8 cellular contexts compared by ENCODE assay signal in the genomic region with DNA sequence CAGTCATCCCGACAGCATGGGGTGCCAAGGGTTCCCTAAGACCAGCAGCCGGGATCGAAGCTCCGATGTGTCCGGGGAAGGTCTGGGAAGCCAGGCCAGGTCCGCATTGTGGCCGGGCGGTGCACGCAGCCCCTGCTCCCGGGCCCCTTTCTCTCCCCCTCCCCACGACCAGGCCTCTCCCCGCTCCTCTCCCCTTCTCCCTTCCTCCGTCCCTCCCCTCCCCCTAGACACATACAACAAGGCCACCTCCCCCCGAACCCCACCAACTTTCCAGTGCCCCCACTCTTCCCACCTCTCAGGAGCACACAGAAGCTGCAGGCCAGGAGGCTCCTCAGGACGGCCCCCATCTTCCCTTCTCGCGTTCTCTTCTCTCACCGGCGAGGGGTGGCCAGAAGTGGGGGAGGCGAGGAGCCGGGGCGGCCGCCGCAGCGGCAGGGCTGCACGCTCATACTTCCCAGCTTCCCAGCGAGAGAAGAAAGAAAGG. TPM values are rescaled to one million over a fixed set of nuclear protein-coding genes. Genes with fewer than 3 reads are reported as not detected.
DNase-seq lines count a peak whose midpoint lies in the region; ATAC-seq and TF ChIP-seq lines count a peak whose summit lies in the region.

No MANE protein-coding gene starts in this region.

- no peaks in the 10 kb centered on the region for H3K9me2 ChIP-seq in Karpas-422 (replicated peaks; ENCODE audit: insufficient read depth, low read length)

- H3K4me3 ChIP-seq in Karpas-422 (ENCODE audit: low read length) (peak overlapping the region; percentile 79), upper lobe of left lung (peak overlapping the region; percentile 44 to 89 (median 66))

- H3K27ac ChIP-seq in Karpas-422 (ENCODE audit: low read length), result no peak overlapping the region
- peak overlapping the region; percentile 97 to 99 (median 98) for H3K27ac ChIP-seq in upper lobe of left lung

- H3K9me3 ChIP-seq in Karpas-422 (ENCODE audit: low read length) (no peaks in the 10 kb centered on the region), upper lobe of left lung (no peaks in the 10 kb centered on the region)

- H3K4me1 ChIP-seq in Karpas-422 (ENCODE audit: low read length), result peaks cover 24% of the 10 kb centered on the region
- H3K4me1 ChIP-seq in upper lobe of left lung, result peaks cover 0 to 27% (median 10%) of the 10 kb centered on the region in 4 donors

- TF ChIP-seq CTCF in upper lobe of left lung (IDR thresholded peaks at IDR 0.05), result no peak

- peak in 1 of 2 donors; percentile 4 for ATAC-seq in upper lobe of left lung (ENCODE audit: low FRiP score in 2 of 2)
- no peak for ATAC-seq in GM19324 (IDR thresholded peaks at IDR 0.05; ENCODE audit: low FRiP score, unreplicated experiment)

- H3K36me3 ChIP-seq in Karpas-422 (ENCODE audit: insufficient read depth, low read length) (no peaks in the 10 kb centered on the region), upper lobe of left lung (no peaks in the 10 kb centered on the region)

- in situ Hi-C loops in G401 (cut with HindIII; ENCODE audit: low sequenced_read_pairs), result no loop called here

- peak overlapping the region; percentile 87 for H2AFZ ChIP-seq in Karpas-422 (ENCODE audit: low read length)

- WGBS in upper lobe of left lung, 2 donors, result 0% methylated on average over 20 to 21 of the region's 27 CpGs

- peaks cover 13% of the 10 kb centered on the region for H4K20me1 ChIP-seq in Karpas-422 (ENCODE audit: insufficient read depth, low read depth, low read length)

- H3K4me2 ChIP-seq in Karpas-422 (ENCODE audit: low read depth, low read length, poor library complexity, severe bottlenecking), result peak overlapping the region; percentile 81

- DNase-seq in G401 (ENCODE audit: low spot score) (peak; percentile 38), Karpas-422 (no peak), cerebellum (ENCODE audit: low spot score) (peak; percentile 21), medulla oblongata (ENCODE audit: extremely low spot score) (peak; percentile 48), upper lobe of left lung (peak in 1 of 2 donors; percentile 63), kidney glomerular epithelial cell (lab: John Stamatoyannopoulos, UW) (no peak), CD1c-positive myeloid dendritic cell (ENCODE audit: extremely low spot score) (no peak)

- TF ChIP-seq POLR2A in upper lobe of left lung (IDR thresholded peaks at IDR 0.05), result no peak

- TF ChIP-seq EP300 in upper lobe of left lung (IDR thresholded peaks at IDR 0.05), result no peak

- H3K79me2 ChIP-seq in Karpas-422 (ENCODE audit: low read length), result peaks cover 5% of the 10 kb centered on the region

- H3K27me3 ChIP-seq in Karpas-422 (ENCODE audit: low read length), result no peaks in the 10 kb centered on the region
- peaks cover 0 to 7% (median 0%) of the 10 kb centered on the region in 4 donors for H3K27me3 ChIP-seq in upper lobe of left lung

- H3K9ac ChIP-seq in Karpas-422 (ENCODE audit: low read length), result peak overlapping the region; percentile 81

RNA-seq across cellular contexts. Expression of gene LRP6, which starts 0.4 kb away (rescaled TPM):
- 7.7 and 13.8 TPM in 2 replicates for total RNA-seq in G401 (2014; rRNA removed; shearing (Covaris generic))
- total RNA-seq in Karpas-422 (2014; rRNA removed; shearing (Covaris generic); ENCODE audit: low replicate concordance), result 6.7 and 12.5 TPM in 2 replicates
- 68.2 TPM for total RNA-seq in cerebellum
- total RNA-seq in upper lobe of left lung, result 100 to 1,000 TPM in 1 of 6 donors, 10 to 100 TPM in 5; 43.3 to 136 (median 66.4) TPM

Comparison
In these comparisons a context has a peak if more than half of its experiments do, and no peak if none do; other contexts are left out.
1. DNase-seq: peak in G401 (single experiment), cerebellum (single experiment) and medulla oblongata (single experiment); none in Karpas-422 (single experiment), kidney glomerular epithelial cell (single experiment) and CD1c-positive myeloid dendritic cell (single experiment).